21 cellular contexts compared by ENCODE assay signal in the genomic region with DNA sequence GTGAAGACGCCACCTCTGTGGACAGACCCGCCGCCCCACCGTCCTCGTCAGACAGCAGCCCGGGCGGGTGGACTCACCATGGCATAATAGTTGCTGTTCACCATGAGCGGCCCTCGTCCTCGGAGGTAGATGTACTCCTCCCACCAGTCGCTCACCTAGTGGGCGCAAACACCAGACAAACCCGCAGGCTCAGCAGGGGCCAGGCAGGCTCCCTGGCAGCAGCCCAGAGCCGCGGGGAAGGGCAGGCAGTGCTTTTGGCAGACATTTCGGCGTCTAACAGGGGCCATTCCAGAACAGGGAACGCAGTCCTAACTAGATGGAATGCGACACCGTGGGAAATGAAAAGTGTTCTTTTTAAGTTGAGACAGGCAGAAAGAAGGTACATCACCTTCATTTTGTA. TPM values are rescaled to one million over a fixed set of nuclear protein-coding genes. Genes with fewer than 3 reads are reported as not detected.
"Had no signal": no experiment of that assay in that cellular context is flagged by ENCODE, and none has a peak within 500 bp of the region (broad histone marks: within the 10 kb centered on the region; RNA-seq: fewer than 3 reads in every experiment).

No MANE protein-coding gene starts in this region.

- H3K9me3 ChIP-seq: left lung, mucosa of descending colon, ovary, sigmoid colon, stomach, upper lobe of right lung had no signal

- H3K27me3 ChIP-seq: left lung, ovary, sigmoid colon, stomach, upper lobe of right lung had no signal

- H3K4me1 ChIP-seq: left lung, sigmoid colon, stomach, upper lobe of right lung had no signal

- H3K4me3 ChIP-seq: left lung, mucosa of descending colon, ovary, sigmoid colon, stomach, upper lobe of right lung had no signal

- H3K36me3 ChIP-seq: ovary had no signal

- H3K27ac ChIP-seq: epithelial cell of prostate, left lung, ovary, sigmoid colon, stomach, upper lobe of right lung had no signal

- ATAC-seq: activated CD8-positive, alpha-beta T cell treated with anti-CD3 and anti-CD28 coated beads, Interleukin-2, amount 10 ng/mL, durations not matched to agents 7 days and 5 days; activated T-cell treated with anti-CD3 and anti-CD28 coated beads, Interleukin-2, amount 50 U/mL, for 4 hours; effector memory CD8-positive, alpha-beta T cell; left lung; mucosa of descending colon; stimulated activated effector memory CD8-positive, alpha-beta T cell treated with anti-CD3 and anti-CD28 coated beads, Interleukin-12 subunit alpha, Interleukin-12 subunit beta, amount 100 ng/mL, for 72 hours; upper lobe of right lung had no signal

- DNase-seq: activated CD4-positive, alpha-beta T cell treated with anti-CD3 and anti-CD28 coated beads for 48 hours; activated CD4-positive, CD25-positive, alpha-beta regulatory T cell; activated CD8-positive, alpha-beta memory T cell treated with anti-CD3 and anti-CD28 coated beads, Interleukin-2, amount 50 U/mL, for 4 hours; activated CD8-positive, alpha-beta T cell treated with anti-CD3 and anti-CD28 coated beads, Interleukin-2, amount 10 ng/mL, durations not matched to agents 7 days and 5 days; activated naive CD4-positive, alpha-beta T cell treated with anti-CD3 and anti-CD28 coated beads, Interleukin-2, amount 50 U/mL, for 16 hours; activated T-cell treated with anti-CD3 and anti-CD28 coated beads, Interleukin-2, amount 50 U/mL, for 4 hours; aorta; effector memory CD8-positive, alpha-beta T cell; foreskin fibroblast; left lung; mucosa of descending colon; naive B cell; ovary; sigmoid colon; stimulated activated CD4-positive, alpha-beta T cell treated with anti-CD3 and anti-CD28 coated beads, Interleukin-4, amount 100 ng/mL, for 24 hours; stomach; T-helper 1 cell; T-helper 9 cell; upper lobe of right lung had no signal

RNA-seq across cellular contexts. Expression of gene TESMIN, which starts 45.5 kb away (rescaled TPM):
- total RNA-seq: sigmoid colon had no signal
